1 cellular context compared by ENCODE assay signal in genomic region chr3:156602424-156602823, GRCh38.
A peak's percentile ranks its signal among the peaks of the same experiment; 100 is the strongest.
TF ChIP-seq lines count a peak whose summit lies in the region.

No MANE protein-coding gene starts in this region.

TF ChIP-seq in HEK293, 187 proteins besides CTCF, POLR2A, EP300 and RAD21 (continued from another document):
- TF ChIP-seq ZNF26 (tag by site-specific recombination; IDR thresholded peaks at IDR 0.05) = no peak
- no peak for TF ChIP-seq GLIS1 (tag by site-specific recombination; IDR thresholded peaks at IDR 0.05)
- no peak for TF ChIP-seq OSR2 (tag by site-specific recombination; IDR thresholded peaks at IDR 0.05)
- TF ChIP-seq SP7 (tag by site-specific recombination; IDR thresholded peaks at IDR 0.05) = peak; percentile 21; the same call in 1 of the 2 replicates
- TF ChIP-seq PRDM6 (tag by site-specific recombination; IDR thresholded peaks at IDR 0.05) = peak; percentile 19; the same call in 1 of the 2 replicates
- TF ChIP-seq ZNF24 (tag by site-specific recombination; IDR thresholded peaks at IDR 0.05) = no peak
- TF ChIP-seq ZNF362 (tag by site-specific recombination; IDR thresholded peaks at IDR 0.05) = no peak
- TF ChIP-seq ZBTB10 (tag by site-specific recombination; IDR thresholded peaks at IDR 0.05) = no peak
- no peak for TF ChIP-seq KLF7 (tag by site-specific recombination; IDR thresholded peaks at IDR 0.05; ENCODE audit: borderline replicate concordance)
- no peak for TF ChIP-seq ZNF148 (tag by site-specific recombination; IDR thresholded peaks at IDR 0.05; ENCODE audit: borderline replicate concordance)
- no peak for TF ChIP-seq SALL2 (tag by site-specific recombination; IDR thresholded peaks at IDR 0.05; ENCODE audit: borderline replicate concordance)
- no peak for TF ChIP-seq ZNF639 (tag by site-specific recombination; IDR thresholded peaks at IDR 0.05)
- TF ChIP-seq HOXC10 (CRISPR knock-in tag; IDR thresholded peaks at IDR 0.05) = no peak
- TF ChIP-seq ZNF701 (tag by site-specific recombination; IDR thresholded peaks at IDR 0.05) = no peak
- no peak for TF ChIP-seq KLF1 (tag by site-specific recombination; IDR thresholded peaks at IDR 0.05)
- no peak for TF ChIP-seq ZSCAN18 (tag by site-specific recombination; IDR thresholded peaks at IDR 0.05)
- TF ChIP-seq GFI1B (tag by site-specific recombination; IDR thresholded peaks at IDR 0.05) = peak; percentile 48; the same call in 1 of the 2 replicates
- no peak for TF ChIP-seq ZNF223 (tag by site-specific recombination; IDR thresholded peaks at IDR 0.05)
- no peak for TF ChIP-seq ZNF266 (tag by site-specific recombination; IDR thresholded peaks at IDR 0.05; ENCODE audit: low read depth)
- no peak for TF ChIP-seq GLIS2 (tag by site-specific recombination; IDR thresholded peaks at IDR 0.05)
- no peak for TF ChIP-seq REPIN1 (tag by site-specific recombination; IDR thresholded peaks at IDR 0.05; ENCODE audit: low read depth)
- no peak for TF ChIP-seq ZNF670 (tag by site-specific recombination; IDR thresholded peaks at IDR 0.05; ENCODE audit: low read depth)
